9 cellular contexts compared by ENCODE assay signal in the genomic region with DNA sequence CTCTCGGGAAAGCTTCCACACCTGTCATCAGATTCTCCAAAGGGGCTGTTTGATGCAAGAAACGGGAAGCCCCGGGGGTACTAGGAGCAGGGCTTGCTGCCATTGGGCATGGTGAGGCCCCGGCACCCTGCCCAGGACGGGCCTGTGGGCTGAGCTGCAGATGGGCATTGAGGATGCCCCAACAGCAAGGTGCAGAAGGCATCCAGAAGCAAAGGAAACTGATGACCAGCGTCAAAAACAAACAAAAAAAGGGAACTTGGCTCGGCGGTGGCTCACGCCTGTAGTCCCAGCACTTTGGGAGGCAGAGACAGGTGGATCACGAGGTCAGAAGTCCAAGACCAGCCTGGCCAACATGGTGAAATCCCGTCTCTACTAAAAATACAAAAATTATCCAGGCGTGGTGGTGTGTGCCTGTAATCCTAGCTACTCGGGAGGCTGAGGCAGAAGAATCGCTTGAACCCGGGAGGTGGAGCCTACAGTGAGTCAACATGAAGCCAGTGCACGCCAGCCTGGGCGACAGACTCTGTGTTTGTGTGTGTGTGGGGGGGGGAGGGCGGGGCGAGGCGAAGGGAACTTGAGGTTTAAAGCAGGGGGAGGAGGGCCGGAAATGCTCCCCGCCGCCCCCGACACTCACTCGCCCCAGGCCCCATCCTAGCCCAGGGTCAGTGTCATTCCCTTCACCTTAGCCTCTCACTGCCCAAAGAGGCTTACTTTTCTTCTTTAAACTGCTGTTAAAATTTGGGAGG. TPM values are rescaled to one million over a fixed set of nuclear protein-coding genes. Genes with fewer than 3 reads are reported as not detected.
DNase-seq lines count a peak whose midpoint lies in the region; ATAC-seq and TF ChIP-seq lines count a peak whose summit lies in the region.
"Had no signal": no experiment of that assay in that cellular context is flagged by ENCODE, and none has a peak within 500 bp of the region (broad histone marks: within the 10 kb centered on the region; RNA-seq: fewer than 3 reads in every experiment).

No MANE protein-coding gene starts in this region.

- TF ChIP-seq POLR2A in right lobe of liver (IDR thresholded peaks at IDR 0.05) = no peak

- H3K4me1 Mint-ChIP-seq in activated naive CD4-positive, alpha-beta T cell treated with anti-CD3 and anti-CD28 coated beads, Interleukin-2, amount 10 ng/mL, durations not matched to agents 7 days and 5 days = peaks cover 64% of the 10 kb centered on the region

- no peaks in the 10 kb centered on the region for H3K9me3 Mint-ChIP-seq in activated naive CD4-positive, alpha-beta T cell treated with anti-CD3 and anti-CD28 coated beads, Interleukin-2, amount 10 ng/mL, durations not matched to agents 7 days and 5 days

- intact Hi-C loops in right lobe of liver (cut with DNase I) = no loop called here

- CTCF ChIA-PET in RWPE1 (lab: Yijun Ruan, JAX) = no interaction called here
- CTCF ChIA-PET in activated naive CD4-positive, alpha-beta T cell treated with anti-CD3 and anti-CD28 coated beads, Interleukin-2, amount 10 ng/mL, durations not matched to agents 7 days and 5 days (lab: Charles Lee) = interaction anchor here (1.0 to 2.2 kb wide), 7 partner anchors 9 to 126 kb away, joined by 3 to 9 read pairs (median 3); no protein-coding TSS in a partner anchor

- POLR2A ChIA-PET in RWPE1 (lab: Yijun Ruan, JAX; ENCODE audit: low non-redundant PET) = no interaction called here

- H3K36me3 ChIP-seq in right lobe of liver = peaks cover 0 to 3% (median 0%) of the 10 kb centered on the region in 4 donors

- H3K27me3 ChIP-seq in right lobe of liver = no peaks in the 10 kb centered on the region
- H3K27me3 ChIP-seq: body of pancreas had no signal

- ATAC-seq in right lobe of liver (peak in 2 of 4 donors; percentile 3 to 6), HG02798 (IDR thresholded peaks at IDR 0.05; ENCODE audit: poor library complexity, unreplicated experiment) (no peak)

- DNase-seq in DMS153 treated with DMSO at 0.1 percent for 48 hours (lab: John Stamatoyannopoulos, UW; ENCODE audit: unreplicated experiment) = peak; percentile 22
- DNase-seq in RWPE1 (ENCODE audit: low spot score) = no peak
- peak; percentile 89 for DNase-seq in activated naive CD4-positive, alpha-beta T cell treated with anti-CD3 and anti-CD28 coated beads, Interleukin-2, amount 10 ng/mL, durations not matched to agents 7 days and 5 days
- DNase-seq in right lobe of liver = peak in 1 of 3 donors; percentile 65
- peak; percentile 62 to 72 for DNase-seq in stimulated activated CD8-positive, alpha-beta memory T cell treated with anti-CD3 and anti-CD28 coated beads, Interleukin-15, amount 100 ng/mL, for 48 hours (ENCODE audit: low read depth in 2 of 2)
- DNase-seq in NCI-H1436 (lab: John Stamatoyannopoulos, UW) = no peak
- no peak for DNase-seq in foreskin melanocyte

- H3K27ac ChIP-seq in RWPE1 (peak overlapping the region; percentile 46), right lobe of liver (peak overlapping the region; percentile 26 to 76 (median 68))

- peak overlapping the region; percentile 99 for H3K27ac Mint-ChIP-seq in activated naive CD4-positive, alpha-beta T cell treated with anti-CD3 and anti-CD28 coated beads, Interleukin-2, amount 10 ng/mL, durations not matched to agents 7 days and 5 days

- peaks cover 0 to 18% (median 8%) of the 10 kb centered on the region in 4 donors for H3K4me1 ChIP-seq in right lobe of liver

- H3K36me3 Mint-ChIP-seq in activated naive CD4-positive, alpha-beta T cell treated with anti-CD3 and anti-CD28 coated beads, Interleukin-2, amount 10 ng/mL, durations not matched to agents 7 days and 5 days = peaks cover 59% of the 10 kb centered on the region

- peak overlapping the region; percentile 2 to 54 (median 6) for H3K4me3 ChIP-seq in right lobe of liver
- H3K4me3 ChIP-seq: body of pancreas had no signal

- no peaks in the 10 kb centered on the region for H3K9me3 ChIP-seq in right lobe of liver
- H3K9me3 ChIP-seq: body of pancreas had no signal

- TF ChIP-seq CTCF in RWPE1 (conservative IDR thresholded peaks at IDR 0.05; ENCODE audit: low read depth) (no peak), right lobe of liver (IDR thresholded peaks at IDR 0.05) (no peak)

- 65% methylated on average over 15 of the region's 25 CpGs for WGBS in right lobe of liver (ENCODE audit: insufficient coverage, low coverage, low lambda C conversion rate, missing lambda C conversion rate)

- H3K27me3 Mint-ChIP-seq in activated naive CD4-positive, alpha-beta T cell treated with anti-CD3 and anti-CD28 coated beads, Interleukin-2, amount 10 ng/mL, durations not matched to agents 7 days and 5 days = peaks cover 5% of the 10 kb centered on the region

- peak overlapping the region; percentile 94 for H3K4me3 Mint-ChIP-seq in activated naive CD4-positive, alpha-beta T cell treated with anti-CD3 and anti-CD28 coated beads, Interleukin-2, amount 10 ng/mL, durations not matched to agents 7 days and 5 days

RNA-seq across cellular contexts. Expression of gene LIMD2, which starts 1.7 kb away (rescaled TPM):
- 1 to 10 TPM; 2.8 to 9.4 (median 5.2) TPM for total RNA-seq in right lobe of liver

RNA-seq across cellular contexts. Expression of gene STRADA, which starts 39.9 kb away (rescaled TPM):
- 10 to 100 TPM in 5 of 6 experiments, 1 to 10 TPM in 1; 8.4 to 15.1 (median 13.0) TPM for total RNA-seq in right lobe of liver

Comparison
In these comparisons a context has a peak if more than half of its experiments do, and no peak if none do; other contexts are left out.
1. DNase-seq: peak in DMS153 treated with DMSO at 0.1 percent for 48 hours (single experiment), activated naive CD4-positive, alpha-beta T cell treated with anti-CD3 and anti-CD28 coated beads, Interleukin-2, amount 10 ng/mL, durations not matched to agents 7 days and 5 days (single experiment) and stimulated activated CD8-positive, alpha-beta memory T cell treated with anti-CD3 and anti-CD28 coated beads, Interleukin-15, amount 100 ng/mL, for 48 hours (2 of 2); none in RWPE1 (single experiment), NCI-H1436 (single experiment) and foreskin melanocyte (single experiment).